15 cellular contexts compared by ENCODE assay signal in genomic region chr10:94617389-94617944, GRCh38.
"Had no signal": no experiment of that assay in that cellular context is flagged by ENCODE, and none has a peak within 500 bp of the region (broad histone marks: within the 10 kb centered on the region; RNA-seq: fewer than 3 reads in every experiment).

No MANE protein-coding gene starts in this region.

- DNase-seq: activated CD4-positive, alpha-beta T cell treated with anti-CD3 and anti-CD28 coated beads, Interleukin-2, amount 50 U/mL, for 1 hour; activated CD4-positive, CD25-positive, alpha-beta regulatory T cell; activated gamma-delta T cell; activated T-cell treated with anti-CD3 and anti-CD28 coated beads, Interleukin-2, amount 50 U/mL, for 24 hours; amygdala; brain microvascular endothelial cell; left cardiac atrium; mucosa of descending colon; naive thymus-derived CD8-positive, alpha-beta T cell; nucleus accumbens; right cardiac atrium; spleen; stimulated activated CD4-positive, alpha-beta T cell treated with anti-CD3 and anti-CD28 coated beads, Interleukin-2, amount 100 ng/mL, for 24 hours; stimulated activated naive CD4-positive, alpha-beta T cell had no signal

- H3K27ac ChIP-seq: brain microvascular endothelial cell, spleen had no signal

- H3K4me3 ChIP-seq: mucosa of descending colon, spleen had no signal

- H3K36me3 ChIP-seq: brain microvascular endothelial cell, spleen had no signal

- ATAC-seq: esophagus mucosa; left cardiac atrium; mucosa of descending colon; naive thymus-derived CD8-positive, alpha-beta T cell; right cardiac atrium had no signal

- H3K9me3 ChIP-seq: mucosa of descending colon, spleen had no signal

- H3K27me3 ChIP-seq: brain microvascular endothelial cell, spleen had no signal

- H3K4me1 ChIP-seq: spleen had no signal
